18 cellular contexts compared by ENCODE assay signal in the genomic region with DNA sequence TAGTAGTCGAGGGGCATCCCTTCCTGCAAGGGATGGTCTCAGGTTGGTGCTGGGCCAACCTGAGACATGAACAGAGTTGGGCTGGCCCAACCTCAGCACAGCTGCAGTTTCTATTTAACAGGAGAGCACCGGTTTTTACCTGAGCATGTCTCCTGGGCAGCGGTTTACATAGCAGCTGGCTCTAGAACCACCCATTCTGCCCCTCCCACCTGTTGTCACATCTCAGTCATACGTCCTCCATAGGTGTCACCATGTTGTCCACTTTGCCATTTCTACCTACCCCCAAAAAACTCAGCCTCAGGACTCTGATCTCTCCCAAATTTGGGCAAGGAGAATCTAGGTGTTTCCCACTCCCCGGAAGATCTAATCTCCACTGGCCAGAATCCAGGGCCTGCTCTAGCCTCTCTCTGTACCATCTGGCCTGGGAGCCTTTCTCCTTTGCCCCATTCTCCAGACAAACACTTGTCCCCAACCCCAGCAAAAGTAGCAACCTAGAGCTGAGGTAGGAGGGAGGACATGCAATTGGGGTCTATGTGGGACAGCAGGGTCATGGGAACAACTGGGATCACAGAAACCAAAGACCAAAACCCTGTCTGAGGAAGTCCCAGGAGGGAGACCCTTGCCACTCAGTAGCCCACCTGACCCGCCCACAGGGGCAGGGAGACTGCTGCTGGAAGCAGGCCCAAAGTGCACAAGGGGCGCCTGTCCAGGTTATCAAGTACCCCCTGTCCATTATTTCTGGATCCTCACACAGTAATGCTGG. TPM values are rescaled to one million over a fixed set of nuclear protein-coding genes. Genes with fewer than 3 reads are reported as not detected.
A peak's percentile ranks its signal among the peaks of the same experiment; 100 is the strongest.
DNase-seq lines count a peak whose midpoint lies in the region; ATAC-seq and TF ChIP-seq lines count a peak whose summit lies in the region.
"Had no signal": no experiment of that assay in that cellular context is flagged by ENCODE, and none has a peak within 500 bp of the region (broad histone marks: within the 10 kb centered on the region; RNA-seq: fewer than 3 reads in every experiment).

No MANE protein-coding gene starts in this region.

- POLR2A ChIA-PET in HEK293 (lab: Yijun Ruan, JAX), result interaction anchor here (0.6 kb wide), 1 partner anchor 413 kb away, joined by 4 read pairs; no protein-coding TSS in a partner anchor

- H3K4me1 ChIP-seq in heart left ventricle, result peaks cover 4 to 43% (median 28%) of the 10 kb centered on the region in 12 donors
- peaks cover 0 to 46% of the 10 kb centered on the region in 2 donors for H3K4me1 ChIP-seq in right atrium auricular region
- H3K4me1 ChIP-seq in HEK293 (ENCODE audit: control insufficient read depth, insufficient read depth, low read length), result peaks cover 18% of the 10 kb centered on the region
- H3K4me1 ChIP-seq in aorta (ENCODE audit: control insufficient read depth in 1 of 2, insufficient read depth in 2 of 2, low read length in 2 of 2), result no peaks in the 10 kb centered on the region

- intact Hi-C loops in heart left ventricle (cut with DNase I), result no loop called here
- intact Hi-C loops in aorta (cut with DNase I), result no loop called here

- peaks cover 6% of the 10 kb centered on the region for H3K27me3 Mint-ChIP-seq in endothelial cell (ENCODE audit: unreplicated experiment)

- H3K9me3 ChIP-seq in heart left ventricle, result no peaks in the 10 kb centered on the region
- no peaks in the 10 kb centered on the region for H3K9me3 ChIP-seq in right atrium auricular region
- no peaks in the 10 kb centered on the region for H3K9me3 ChIP-seq in HEK293 (ENCODE audit: control insufficient read depth, insufficient read depth, low read depth, low read length)
- H3K9me3 ChIP-seq in aorta (ENCODE audit: control insufficient read depth, low read length), result no peaks in the 10 kb centered on the region
- H3K9me3 ChIP-seq: BLaER1 treated with 17β-estradiol and CSF1 and Interleukin-3, amounts not matched to agents 10 nM and 100 nM; SJSA1 had no signal

- TF ChIP-seq POLR2A in heart left ventricle (IDR thresholded peaks at IDR 0.05), result no peak

- ATAC-seq in heart left ventricle, result no peak
- no peak for ATAC-seq in aorta (ENCODE audit: low FRiP score)
- no peak for ATAC-seq in GM19452 (IDR thresholded peaks at IDR 0.05; ENCODE audit: unreplicated experiment)
- ATAC-seq: CD8-positive, alpha-beta T cell; HCT116; PC-3 had no signal

- H3K27me3 ChIP-seq in heart left ventricle (no peaks in the 10 kb centered on the region), right atrium auricular region (no peaks in the 10 kb centered on the region), aorta (ENCODE audit: control insufficient read depth in 1 of 2, insufficient read depth in 2 of 2, low read length in 1 of 2) (no peaks in the 10 kb centered on the region)
- H3K27me3 ChIP-seq: BLaER1 treated with 17β-estradiol and CSF1 and Interleukin-3, amounts not matched to agents 10 nM and 100 nM; SJSA1 had no signal

- TF ChIP-seq CTCF in heart left ventricle (IDR thresholded peaks at IDR 0.05), result no peak
- no peak for TF ChIP-seq CTCF in right atrium auricular region (IDR thresholded peaks at IDR 0.05)
- TF ChIP-seq CTCF in HEK293 (tag by site-specific recombination; IDR thresholded peaks at IDR 0.05), result no peak
- TF ChIP-seq CTCF in endothelial cell (IDR thresholded peaks at IDR 0.05; ENCODE audit: unreplicated experiment), result no peak

- H3K36me3 Mint-ChIP-seq in endothelial cell (ENCODE audit: low read depth, unreplicated experiment), result peaks cover 12% of the 10 kb centered on the region

- peaks cover 52% of the 10 kb centered on the region for H3K4me1 Mint-ChIP-seq in endothelial cell (ENCODE audit: unreplicated experiment)

- WGBS in heart left ventricle, 4 donors, result 83 to 86% (median 85%) methylated on average over 6 to 7 of the region's 7 CpGs
- WGBS in aorta, 2 donors, result 78 to 85% methylated on average over 7 of the region's 7 CpGs

- H3K27ac ChIP-seq in heart left ventricle (peak overlapping the region in 7 of 12 donors; percentile 7 to 67 (median 50)), right atrium auricular region (peak overlapping the region in 1 of 2 donors; percentile 81), HEK293 (ENCODE audit: extremely low read depth, low read depth, low read length) (no peak overlapping the region), aorta (ENCODE audit: low read depth in 1 of 2, low read length in 2 of 2) (no peak overlapping the region)
- H3K27ac ChIP-seq: BLaER1 treated with 17β-estradiol and CSF1 and Interleukin-3, amounts not matched to agents 10 nM and 100 nM; SJSA1 had no signal

- DNase-seq in heart left ventricle, result no peak
- no peak for DNase-seq in right atrium auricular region (ENCODE audit: low spot score)
- no peak for DNase-seq in endothelial cell (ENCODE audit: low spot score)
- peak; percentile 19 to 28 for DNase-seq in aorta
- no peak for DNase-seq in RPMI8226
- DNase-seq: CD8-positive, alpha-beta T cell; DND-41; KBM-7; MV-4-11; NCI-H1694 treated with DMSO at 0.1 percent for 48 hours; NCI-H510A; NCI-H748 treated with DMSO at 0.1 percent for 48 hours; PC-3 had no signal

- peak overlapping the region; percentile 58 for H3K27ac Mint-ChIP-seq in endothelial cell (ENCODE audit: unreplicated experiment)
- H3K27ac Mint-ChIP-seq: CD8-positive, alpha-beta T cell had no signal

- H3K36me3 ChIP-seq in heart left ventricle (peaks cover 0 to 65% (median 48%) of the 10 kb centered on the region in 9 donors), right atrium auricular region (peaks cover 51% of the 10 kb centered on the region), HEK293 (ENCODE audit: control insufficient read depth in 2 of 2, insufficient read depth in 1 of 2, low read length in 2 of 2) (peaks cover 21 to 59% of the 10 kb centered on the region in 2 experiments), aorta (ENCODE audit: control insufficient read depth in 1 of 2, insufficient read depth in 2 of 2, low read length in 1 of 2) (peaks cover 0 to 2% of the 10 kb centered on the region in 2 donors)

- H3K9me3 Mint-ChIP-seq in endothelial cell (ENCODE audit: unreplicated experiment), result no peaks in the 10 kb centered on the region
- H3K9me3 Mint-ChIP-seq: CD8-positive, alpha-beta T cell had no signal

- H3K4me3 Mint-ChIP-seq in endothelial cell (ENCODE audit: unreplicated experiment), result no peak overlapping the region
- H3K4me3 Mint-ChIP-seq: CD8-positive, alpha-beta T cell had no signal

- CTCF ChIA-PET in HEK293 (lab: Yijun Ruan, JAX), result interaction anchor here (0.6 to 3.9 kb wide), 9 partner anchors 10 to 595 kb away, joined by 3 to 26 read pairs (median 6); a partner anchor contains a TSS

- H3K4me3 ChIP-seq in heart left ventricle (no peak overlapping the region), right atrium auricular region (no peak overlapping the region), HEK293 (ENCODE audit: low read depth, low read length) (no peak overlapping the region), aorta (ENCODE audit: low read length in 2 of 2) (no peak overlapping the region)
- H3K4me3 ChIP-seq: BLaER1 treated with 17β-estradiol and CSF1 and Interleukin-3, amounts not matched to agents 10 nM and 100 nM; SJSA1 had no signal

TF ChIP-seq in HEK293, 187 proteins besides CTCF, POLR2A, EP300 and RAD21:
- TF ChIP-seq, protein P1, sequence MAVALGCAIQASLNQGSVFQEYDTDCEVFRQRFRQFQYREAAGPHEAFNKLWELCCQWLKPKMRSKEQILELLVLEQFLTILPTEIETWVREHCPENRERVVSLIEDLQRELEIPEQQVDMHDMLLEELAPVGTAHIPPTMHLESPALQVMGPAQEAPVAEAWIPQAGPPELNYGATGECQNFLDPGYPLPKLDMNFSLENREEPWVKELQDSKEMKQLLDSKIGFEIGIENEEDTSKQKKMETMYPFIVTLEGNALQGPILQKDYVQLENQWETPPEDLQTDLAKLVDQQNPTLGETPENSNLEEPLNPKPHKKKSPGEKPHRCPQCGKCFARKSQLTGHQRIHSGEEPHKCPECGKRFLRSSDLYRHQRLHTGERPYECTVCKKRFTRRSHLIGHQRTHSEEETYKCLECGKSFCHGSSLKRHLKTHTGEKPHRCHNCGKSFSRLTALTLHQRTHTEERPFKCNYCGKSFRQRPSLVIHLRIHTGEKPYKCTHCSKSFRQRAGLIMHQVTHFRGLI (tag by site-specific recombination; IDR thresholded peaks at IDR 0.05), result peak; percentile 76
- TF ChIP-seq SCRT2 (tag by site-specific recombination; IDR thresholded peaks at IDR 0.05), result peak; percentile 88
- TF ChIP-seq GLIS2 (tag by site-specific recombination; IDR thresholded peaks at IDR 0.05), result no peak
- TF ChIP-seq, protein P2, sequence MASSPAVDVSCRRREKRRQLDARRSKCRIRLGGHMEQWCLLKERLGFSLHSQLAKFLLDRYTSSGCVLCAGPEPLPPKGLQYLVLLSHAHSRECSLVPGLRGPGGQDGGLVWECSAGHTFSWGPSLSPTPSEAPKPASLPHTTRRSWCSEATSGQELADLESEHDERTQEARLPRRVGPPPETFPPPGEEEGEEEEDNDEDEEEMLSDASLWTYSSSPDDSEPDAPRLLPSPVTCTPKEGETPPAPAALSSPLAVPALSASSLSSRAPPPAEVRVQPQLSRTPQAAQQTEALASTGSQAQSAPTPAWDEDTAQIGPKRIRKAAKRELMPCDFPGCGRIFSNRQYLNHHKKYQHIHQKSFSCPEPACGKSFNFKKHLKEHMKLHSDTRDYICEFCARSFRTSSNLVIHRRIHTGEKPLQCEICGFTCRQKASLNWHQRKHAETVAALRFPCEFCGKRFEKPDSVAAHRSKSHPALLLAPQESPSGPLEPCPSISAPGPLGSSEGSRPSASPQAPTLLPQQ (tag by site-specific recombination; IDR thresholded peaks at IDR 0.05), result no peak

RNA-seq across cellular contexts. Expression of a gene that starts 19.1 kb away (rescaled TPM):
- 1 to 10 TPM in 2 of 9 donors, under 1 TPM in 7; 0.30 to 1.5 (median 0.74) TPM for total RNA-seq in heart left ventricle
- 1 to 10 TPM in 1 of 2 donors, under 1 TPM in 1; 0.46 to 1.7 TPM for polyA plus RNA-seq in heart left ventricle
- 1 to 10 TPM; 3.1 to 5.0 TPM for total RNA-seq in right atrium auricular region
- total RNA-seq in endothelial cell (ENCODE audit: unreplicated experiment), result 37.1 TPM
- total RNA-seq in aorta, result 1 to 10 TPM; 1.1 to 2.3 TPM
- 1 to 10 TPM in 1 of 2 donors, under 1 TPM in 1; 0.50 to 5.8 TPM for polyA plus RNA-seq in aorta
- total RNA-seq: CD8-positive, alpha-beta T cell had no signal

RNA-seq across cellular contexts. Expression of a gene that starts 43.3 kb away (rescaled TPM):
- total RNA-seq in heart left ventricle, result 10 to 100 TPM; 22.7 to 41.0 (median 28.1) TPM
- 10 to 100 TPM; 13.4 to 30.7 TPM for polyA plus RNA-seq in heart left ventricle
- 10 to 100 TPM; 18.5 to 26.1 TPM for total RNA-seq in right atrium auricular region
- total RNA-seq in endothelial cell (ENCODE audit: unreplicated experiment), result 54.1 TPM
- total RNA-seq in aorta, result 10 to 100 TPM; 42.7 to 45.3 TPM
- 10 to 100 TPM in 1 of 2 donors, 1 to 10 TPM in 1; 7.1 to 24.0 TPM for polyA plus RNA-seq in aorta

Comparison
In these comparisons a context has a peak if more than half of its experiments do, and no peak if none do; other contexts are left out.
1. DNase-seq: peak in aorta (2 of 2); none in heart left ventricle (0 of 5), right atrium auricular region (single experiment), endothelial cell (single experiment) and RPMI8226 (single experiment).
2. H3K27ac ChIP-seq: peak in heart left ventricle (7 of 12); none in HEK293 (single experiment) and aorta (0 of 2).